ENCODE assay signal across 8 cellular contexts in genomic region chr6:118800394-118801071, GRCh38.
A peak's percentile ranks its signal among the peaks of the same experiment; 100 is the strongest.
DNase-seq lines count a peak whose midpoint lies in the region; TF ChIP-seq lines count a peak whose summit lies in the region.

No MANE protein-coding gene starts in this region.

- H3K4me1 ChIP-seq in ovary (ENCODE audit: insufficient read depth) (no peaks in the 10 kb centered on the region), thyroid gland (peaks cover 0 to 4% of the 10 kb centered on the region in 2 donors)

- intact Hi-C loops in ovary (cut with DNase I) (loop anchor here in 2 of 4 donors (5.0 to 10.0 kb wide), 2 partner anchors 516 to 518 kb away; no protein-coding TSS in a partner anchor), thyroid gland (cut with DNase I) (loop anchor here (10.0 kb wide), 1 partner anchor 516 kb away; no protein-coding TSS in a partner anchor)

- H3K9me3 ChIP-seq in ovary, result no peaks in the 10 kb centered on the region
- H3K9me3 ChIP-seq in thyroid gland, result no peaks in the 10 kb centered on the region

- WGBS in ovary, 3 donors, result 14 to 19% (median 15%) methylated on average over 17 of the region's 17 CpGs
- 23 to 26% methylated on average over 17 of the region's 17 CpGs for WGBS in thyroid gland, 2 donors

- TF ChIP-seq POLR2A in ovary (IDR thresholded peaks at IDR 0.05) (no peak), thyroid gland (IDR thresholded peaks at IDR 0.05) (no peak)

- TF ChIP-seq CTCF in ovary (IDR thresholded peaks at IDR 0.05), result peak; percentile 61 to 87 (median 73)
- peak; percentile 57 to 93 (median 74) for TF ChIP-seq CTCF in thyroid gland (IDR thresholded peaks at IDR 0.05)

- no peak overlapping the region for H3K27ac ChIP-seq in ovary
- no peak overlapping the region for H3K27ac ChIP-seq in thyroid gland

- TF ChIP-seq EP300 in ovary (IDR thresholded peaks at IDR 0.05), result no peak

- peak; percentile 63 for DNase-seq in GM04504 (ENCODE audit: low read depth)
- DNase-seq in HEK293T (ENCODE audit: extremely low spot score), result peak; percentile 89
- DNase-seq in NAMALWA (ENCODE audit: low spot score), result peak; percentile 92
- peak; percentile 92 for DNase-seq in SK-N-DZ (ENCODE audit: low spot score)
- peak; percentile 91 for DNase-seq in activated naive CD4-positive, alpha-beta T cell treated with anti-CD3 and anti-CD28 coated beads, Interleukin-2, amount 10 ng/mL, durations not matched to agents 7 days and 5 days
- peak; percentile 81 for DNase-seq in germinal center (ENCODE audit: low spot score)
- peak; percentile 68 to 84 (median 78) for DNase-seq in ovary
- DNase-seq in thyroid gland, result peak; percentile 81 to 83

- peaks cover 22% of the 10 kb centered on the region for H3K36me3 Mint-ChIP-seq in activated naive CD4-positive, alpha-beta T cell treated with anti-CD3 and anti-CD28 coated beads, Interleukin-2, amount 10 ng/mL, durations not matched to agents 7 days and 5 days

- peak overlapping the region; percentile 29 for H3K4me3 Mint-ChIP-seq in activated naive CD4-positive, alpha-beta T cell treated with anti-CD3 and anti-CD28 coated beads, Interleukin-2, amount 10 ng/mL, durations not matched to agents 7 days and 5 days

- peaks cover 27% of the 10 kb centered on the region for H3K9me3 Mint-ChIP-seq in activated naive CD4-positive, alpha-beta T cell treated with anti-CD3 and anti-CD28 coated beads, Interleukin-2, amount 10 ng/mL, durations not matched to agents 7 days and 5 days

- H3K4me1 Mint-ChIP-seq in activated naive CD4-positive, alpha-beta T cell treated with anti-CD3 and anti-CD28 coated beads, Interleukin-2, amount 10 ng/mL, durations not matched to agents 7 days and 5 days, result peaks cover 42% of the 10 kb centered on the region

- H3K4me3 ChIP-seq in ovary, result no peak overlapping the region
- no peak overlapping the region for H3K4me3 ChIP-seq in thyroid gland (replicated peaks in 1 of 3)

- no peaks in the 10 kb centered on the region for H3K27me3 Mint-ChIP-seq in activated naive CD4-positive, alpha-beta T cell treated with anti-CD3 and anti-CD28 coated beads, Interleukin-2, amount 10 ng/mL, durations not matched to agents 7 days and 5 days

- H3K27me3 ChIP-seq in ovary (no peaks in the 10 kb centered on the region), thyroid gland (no peaks in the 10 kb centered on the region)

- H3K27ac Mint-ChIP-seq in activated naive CD4-positive, alpha-beta T cell treated with anti-CD3 and anti-CD28 coated beads, Interleukin-2, amount 10 ng/mL, durations not matched to agents 7 days and 5 days, result peak overlapping the region; percentile 76

- POLR2A ChIA-PET in HEK293T (lab: Yijun Ruan, JAX), result interaction anchor here (1.6 kb wide), 1 partner anchor 149 kb away, joined by 3 read pairs; the partner anchor contains the start of gene CEP85L

- H3K36me3 ChIP-seq in ovary (no peaks in the 10 kb centered on the region), thyroid gland (no peaks in the 10 kb centered on the region)

- CTCF ChIA-PET in HEK293T (lab: Yijun Ruan, JAX), result interaction anchor here (0.6 to 2.2 kb wide), 10 partner anchors 9 to 1060 kb away, joined by 3 to 11 read pairs (median 3); no protein-coding TSS in a partner anchor
- CTCF ChIA-PET in activated naive CD4-positive, alpha-beta T cell treated with anti-CD3 and anti-CD28 coated beads, Interleukin-2, amount 10 ng/mL, durations not matched to agents 7 days and 5 days (lab: Charles Lee), result interaction anchor here (0.6 to 3.9 kb wide), 29 partner anchors 9 to 518 kb away, joined by 3 to 28 read pairs (median 4); partner anchors contain the start of gene ASF1A

TF ChIP-seq in HEK293T, 16 proteins besides CTCF, POLR2A, EP300 and RAD21:
- TF ChIP-seq L3MBTL2 (conservative IDR thresholded peaks at IDR 0.05) (peak; percentile 36; the same call in 1 of the 2 replicates), NFRKB (IDR thresholded peaks at IDR 0.05) (no peak)
